1 cellular context compared by ENCODE assay signal in genomic region chr1:208207388-208208131, GRCh38.
TF ChIP-seq lines count a peak whose summit lies in the region.

No MANE protein-coding gene starts in this region.

TF ChIP-seq in HepG2, 621 proteins besides CTCF, POLR2A, EP300 and RAD21 (continued from another document):
- TF ChIP-seq GRHL1 (CRISPR knock-in tag; conservative IDR thresholded peaks at IDR 0.05) (no peak), BCL3 (CRISPR knock-in tag; IDR thresholded peaks at IDR 0.05) (no peak), SAFB2 (CRISPR knock-in tag; IDR thresholded peaks at IDR 0.05; ENCODE audit: borderline replicate concordance, low read depth) (0 out of 2 replicates have a peak, but pooled peaks have one; percentile 30), ETS1 (CRISPR knock-in tag; IDR thresholded peaks at IDR 0.05) (no peak), KDM6A (CRISPR knock-in tag; IDR thresholded peaks at IDR 0.05; ENCODE audit: low read depth) (no peak), SAP130 (CRISPR knock-in tag; IDR thresholded peaks at IDR 0.05; ENCODE audit: low read depth) (peak; percentile 37; the same call in 1 of the 2 replicates), SKIL (CRISPR knock-in tag; IDR thresholded peaks at IDR 0.05; ENCODE audit: borderline replicate concordance) (peak; percentile 16; the same call in 1 of the 2 replicates), SIN3B (IDR thresholded peaks at IDR 0.05; ENCODE audit: low read length) (no peak), HNRNPH1 (optimal IDR thresholded peaks at IDR 0.05; ENCODE audit: low read depth, low read length) (no peak), TBX2 (CRISPR knock-in tag; IDR thresholded peaks at IDR 0.05; ENCODE audit: borderline replicate concordance) (peak; percentile 72), ZFP41 (CRISPR knock-in tag; IDR thresholded peaks at IDR 0.05; ENCODE audit: borderline replicate concordance) (no peak), BCL6 (CRISPR knock-in tag; IDR thresholded peaks at IDR 0.05) (0 out of 2 replicates have a peak, but pooled peaks have one; percentile 35), NFIC (IDR thresholded peaks at IDR 0.05; ENCODE audit: low read length) (peak; percentile 39; the same call in 1 of the 2 replicates), KLF12 (CRISPR knock-in tag; IDR thresholded peaks at IDR 0.05; ENCODE audit: borderline replicate concordance) (0 out of 2 replicates have a peak, but pooled peaks have one; percentile 44), TEAD3 (CRISPR knock-in tag; optimal IDR thresholded peaks at IDR 0.05; ENCODE audit: borderline replicate concordance) (peak; percentile 9), MAFF (IDR thresholded peaks at IDR 0.05; ENCODE audit: low read depth, low read length) (peak; percentile 13; the same call in 1 of the 2 replicates), TMF1 (CRISPR knock-in tag; IDR thresholded peaks at IDR 0.05; ENCODE audit: low read depth) (no peak), HNRNPLL (IDR thresholded peaks at IDR 0.05; ENCODE audit: low read depth, low read length, poor library complexity, severe bottlenecking) (no peak), ESRRA (CRISPR knock-in tag; IDR thresholded peaks at IDR 0.05; ENCODE audit: low read depth) (0 out of 2 replicates have a peak, but pooled peaks have one; percentile 7), REPIN1 (CRISPR knock-in tag; IDR thresholded peaks at IDR 0.05; ENCODE audit: borderline replicate concordance, low read depth) (no peak), SP5 (CRISPR knock-in tag; IDR thresholded peaks at IDR 0.05; ENCODE audit: borderline replicate concordance, low read depth) (peak; percentile 40; the same call in 1 of the 2 replicates), ZNF362 (CRISPR knock-in tag; IDR thresholded peaks at IDR 0.05; ENCODE audit: borderline replicate concordance) (peak; percentile 54; the same call in 1 of the 2 replicates), ZNF510 (CRISPR knock-in tag; IDR thresholded peaks at IDR 0.05; ENCODE audit: low read depth) (no peak), STAG1 (CRISPR knock-in tag; IDR thresholded peaks at IDR 0.05) (0 out of 2 replicates have a peak, but pooled peaks have one; percentile 2), ZNF318 (CRISPR knock-in tag; IDR thresholded peaks at IDR 0.05) (no peak), ARID5B (CRISPR knock-in tag; IDR thresholded peaks at IDR 0.05) (peak; percentile 30; the same call in 1 of the 2 replicates), ZNF781 (CRISPR knock-in tag; IDR thresholded peaks at IDR 0.05; ENCODE audit: borderline replicate concordance, not compliant biosample characterization) (no peak), ZNF749 (CRISPR knock-in tag; IDR thresholded peaks at IDR 0.05; ENCODE audit: borderline replicate concordance) (no peak)
